Comparison of ENCODE assay signal across 8 cellular contexts in genomic region chr5:177592010-177592834, GRCh38. TPM values are rescaled to one million over a fixed set of nuclear protein-coding genes. Genes with fewer than 3 reads are reported as not detected.
DNase-seq lines count a peak whose midpoint lies in the region; ATAC-seq, FAIRE-seq and TF ChIP-seq lines count a peak whose summit lies in the region.

Gene TMED9 (plus strand): TSS chr5:177592203. CDS start chr5:177592215, 12 bp downstream.

- H3K27me3 ChIP-seq in Peyer's patch = no peaks in the 10 kb centered on the region
- H3K27me3 ChIP-seq in esophagus muscularis mucosa = peaks cover 0 to 11% (median 0%) of the 10 kb centered on the region in 4 donors
- no peaks in the 10 kb centered on the region for H3K27me3 ChIP-seq in muscle layer of duodenum (ENCODE audit: low read depth, low read length)

- peak; percentile 96 for ATAC-seq in GM21360 (IDR thresholded peaks at IDR 0.05; ENCODE audit: unreplicated experiment)
- ATAC-seq in activated T-cell treated with anti-CD3 and anti-CD28 coated beads, Interleukin-2, amount 50 U/mL, for 72 hours (replicated peaks in 1 of 2) = peak; percentile 98

- peaks cover 0 to 33% (median 0%) of the 10 kb centered on the region in 3 donors for H3K36me3 ChIP-seq in Peyer's patch
- peaks cover 30 to 41% (median 36%) of the 10 kb centered on the region in 4 donors for H3K36me3 ChIP-seq in esophagus muscularis mucosa
- H3K36me3 ChIP-seq in muscle layer of duodenum (ENCODE audit: control insufficient read depth in 1 of 2, insufficient read depth in 2 of 2, low read length in 2 of 2) = peaks cover 33 to 37% of the 10 kb centered on the region in 2 donors

- TF ChIP-seq POLR2A in Peyer's patch (IDR thresholded peaks at IDR 0.05) (peak; percentile 82 to 93), esophagus muscularis mucosa (IDR thresholded peaks at IDR 0.05; ENCODE audit: low read depth) (peak; percentile 77)

- no peaks in the 10 kb centered on the region for H3K9me3 ChIP-seq in Peyer's patch
- H3K9me3 ChIP-seq in esophagus muscularis mucosa = no peaks in the 10 kb centered on the region
- H3K9me3 ChIP-seq in muscle layer of duodenum (ENCODE audit: control insufficient read depth in 1 of 2, low read length in 2 of 2) = no peaks in the 10 kb centered on the region

- H3K4me3 ChIP-seq in Peyer's patch (peak within 1 kb of the TSS; percentile 75 to 99 (median 94)), esophagus muscularis mucosa (peak within 1 kb of the TSS; percentile 81 to 100 (median 86)), muscle layer of duodenum (ENCODE audit: low read depth in 1 of 2, low read length in 2 of 2) (peak within 1 kb of the TSS; percentile 88 to 94)

- 2% methylated on average over 54 of the region's 71 CpGs for WGBS in esophagus muscularis mucosa

- H3K27me3 Mint-ChIP-seq in activated T-cell treated with anti-CD3 and anti-CD28 coated beads, Interleukin-2, amount 50 U/mL, for 72 hours (ENCODE audit: low read depth) = peaks cover 17% of the 10 kb centered on the region

- H3K4me3 Mint-ChIP-seq in activated T-cell treated with anti-CD3 and anti-CD28 coated beads, Interleukin-2, amount 50 U/mL, for 72 hours = peak within 1 kb of the TSS; percentile 91 to 94

- H3K27ac ChIP-seq in Peyer's patch = peak within 1 kb of the TSS; percentile 74 to 88 (median 84)
- H3K27ac ChIP-seq in esophagus muscularis mucosa (replicated peaks in 1 of 4) = peak within 1 kb of the TSS; percentile 71 to 82 (median 73)
- H3K27ac ChIP-seq in muscle layer of duodenum (ENCODE audit: low read length) = peak within 1 kb of the TSS; percentile 86

- intact Hi-C loops in esophagus muscularis mucosa (cut with DNase I) = loop anchor here (5.0 kb wide), 1 partner anchor 40 kb away; the partner anchor contains the start of gene FAM193B

- peaks cover 39% of the 10 kb centered on the region for H3K4me1 Mint-ChIP-seq in activated T-cell treated with anti-CD3 and anti-CD28 coated beads, Interleukin-2, amount 50 U/mL, for 72 hours (ENCODE audit: low read depth)

- FAIRE-seq in D721Med (lab: Jason Lieb, UNC) (no peak), HTR-8/SVneo (lab: Jason Lieb, UNC) (peak; percentile 91)

- no peak for TF ChIP-seq CTCF in D721Med (IDR thresholded peaks at IDR 0.05; ENCODE audit: insufficient read depth, missing control alignments)
- TF ChIP-seq CTCF in Peyer's patch (IDR thresholded peaks at IDR 0.05) = peak in 5 of 6 experiments; percentile 14 to 39 (median 34)
- peak in 2 of 3 experiments; percentile 32 to 33 for TF ChIP-seq CTCF in esophagus muscularis mucosa (IDR thresholded peaks at IDR 0.05)

- peak within 1 kb of the TSS; percentile 92 for H3K27ac Mint-ChIP-seq in activated T-cell treated with anti-CD3 and anti-CD28 coated beads, Interleukin-2, amount 50 U/mL, for 72 hours

- H3K36me3 Mint-ChIP-seq in activated T-cell treated with anti-CD3 and anti-CD28 coated beads, Interleukin-2, amount 50 U/mL, for 72 hours (ENCODE audit: insufficient read depth in 2 of 2) = peaks cover 10 to 21% of the 10 kb centered on the region in 2 donors

- TF ChIP-seq EP300 in esophagus muscularis mucosa (IDR thresholded peaks at IDR 0.05) = no peak

- peaks cover 0 to 10% (median 0%) of the 10 kb centered on the region in 4 donors for H3K4me1 ChIP-seq in Peyer's patch
- H3K4me1 ChIP-seq in esophagus muscularis mucosa = peaks cover 12 to 27% (median 21%) of the 10 kb centered on the region in 4 donors
- H3K4me1 ChIP-seq in muscle layer of duodenum (ENCODE audit: control insufficient read depth in 1 of 2, insufficient read depth in 2 of 2, low read length in 2 of 2) = peaks cover 5 to 20% of the 10 kb centered on the region in 2 donors

- H3K9me3 Mint-ChIP-seq in activated T-cell treated with anti-CD3 and anti-CD28 coated beads, Interleukin-2, amount 50 U/mL, for 72 hours = peaks cover 0 to 1% of the 10 kb centered on the region in 2 donors

- DNase-seq in D721Med (ENCODE audit: insufficient read length, low spot score) (peak; percentile 64), HTR-8/SVneo (ENCODE audit: insufficient read length, low spot score) (peak; percentile 87), Peyer's patch (peak; percentile 83 to 94 (median 93)), esophagus muscularis mucosa (ENCODE audit: extremely low spot score) (no peak)
- peak; percentile 91 to 94 for DNase-seq in activated T-cell treated with anti-CD3 and anti-CD28 coated beads, Interleukin-2, amount 50 U/mL, for 72 hours
- DNase-seq in stimulated activated CD8-positive, alpha-beta memory T cell treated with anti-CD3 and anti-CD28 coated beads, Interleukin-7, amount 100 ng/mL, for 24 hours (ENCODE audit: low read depth) = peak; percentile 66

RNA-seq across cellular contexts. Expression of gene TMED9, which starts in this region (rescaled TPM):
- total RNA-seq in Peyer's patch (10 to 100 TPM; 39.6 to 65.6 (median 52.5) TPM), esophagus muscularis mucosa (10 to 100 TPM; 47.3 to 75.7 (median 62.3) TPM)
- total RNA-seq in activated T-cell treated with anti-CD3 and anti-CD28 coated beads, Interleukin-2, amount 50 U/mL, for 72 hours = 100 to 1,000 TPM in 1 of 2 donors, 10 to 100 TPM in 1; 96.2 to 107 TPM
